ENCODE assay signal across 15 cellular contexts in the genomic region with DNA sequence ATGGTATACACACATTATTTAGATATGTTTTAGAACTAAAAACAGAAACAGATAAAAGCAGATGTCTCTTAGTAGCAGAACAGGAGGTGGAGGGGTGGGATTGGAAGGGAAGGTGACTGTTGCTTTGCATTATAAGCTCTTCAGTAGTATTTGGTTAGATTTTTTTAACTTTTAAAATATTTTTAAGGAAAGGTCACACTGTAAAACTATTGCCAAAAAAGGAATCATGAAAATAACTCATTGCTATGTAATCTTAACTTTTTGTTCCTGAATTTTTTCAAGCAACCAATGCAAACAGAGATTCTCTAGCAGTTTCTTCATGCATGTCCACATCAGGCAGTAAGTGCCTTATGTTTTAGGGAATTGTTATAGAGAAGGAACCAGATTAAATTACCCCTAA.
A peak's percentile ranks its signal among the peaks of the same experiment; 100 is the strongest.
DNase-seq lines count a peak whose midpoint lies in the region; ATAC-seq, FAIRE-seq and TF ChIP-seq lines count a peak whose summit lies in the region.
"Had no signal": no experiment of that assay in that cellular context is flagged by ENCODE, and none has a peak within 500 bp of the region (broad histone marks: within the 10 kb centered on the region; RNA-seq: fewer than 3 reads in every experiment).

No MANE protein-coding gene starts in this region.

- H3K4me1 ChIP-seq in adipocyte (ENCODE audit: control insufficient read depth, insufficient read depth, low read length) (peaks cover 57% of the 10 kb centered on the region), mesenchymal stem cell (ENCODE audit: control insufficient read depth, insufficient read depth, low read depth, low read length) (peaks cover 15% of the 10 kb centered on the region)
- no peaks in the 10 kb centered on the region for H3K4me1 ChIP-seq in CD8-positive, alpha-beta T cell (ENCODE audit: insufficient read depth, low read length)

- POLR2A ChIA-PET in CD8-positive, alpha-beta T cell (lab: Charles Lee) = no interaction called here
- POLR2A ChIA-PET in activated CD8-positive, alpha-beta T cell treated with anti-CD3 and anti-CD28 coated beads for 36 hours (lab: Charles Lee) = no interaction called here

- no peak overlapping the region for H4K91ac ChIP-seq in mesenchymal stem cell (ENCODE audit: low read length)

- no peak overlapping the region for H2BK120ac ChIP-seq in mesenchymal stem cell (ENCODE audit: low read depth, low read length)

- no peak overlapping the region for H3K4me2 ChIP-seq in mesenchymal stem cell (ENCODE audit: low read length, poor library complexity, severe bottlenecking)
- H3K4me2 ChIP-seq: BLaER1 had no signal

- H3K23ac ChIP-seq in mesenchymal stem cell (ENCODE audit: low read length in 2 of 2) = no peak overlapping the region

- H3K18ac ChIP-seq in mesenchymal stem cell (ENCODE audit: low read depth in 1 of 2, low read length in 2 of 2) = no peak overlapping the region

- H3K4ac ChIP-seq in mesenchymal stem cell (ENCODE audit: low read depth in 1 of 2, low read length in 2 of 2) = no peak overlapping the region

- H3K9me3 Mint-ChIP-seq in CD8-positive, alpha-beta T cell = no peaks in the 10 kb centered on the region
- H3K9me3 Mint-ChIP-seq in activated CD8-positive, alpha-beta T cell treated with anti-CD3 and anti-CD28 coated beads for 36 hours = no peaks in the 10 kb centered on the region
- H3K9me3 Mint-ChIP-seq: H9, HFFc6 had no signal

- TF ChIP-seq CTCF in AG10803 (conservative IDR thresholded peaks at IDR 0.05; ENCODE audit: low read length) = no peak
- no peak for TF ChIP-seq CTCF in CD8-positive, alpha-beta T cell (IDR thresholded peaks at IDR 0.05)
- no peak for TF ChIP-seq CTCF in activated CD8-positive, alpha-beta T cell treated with anti-CD3 and anti-CD28 coated beads for 36 hours (IDR thresholded peaks at IDR 0.05)

- no peak overlapping the region for H2AK5ac ChIP-seq in mesenchymal stem cell (ENCODE audit: low read length, severe bottlenecking)

- H2BK5ac ChIP-seq in mesenchymal stem cell (ENCODE audit: low read depth, low read length, poor library complexity, severe bottlenecking) = no peak overlapping the region

- H3K27me3 ChIP-seq in adipocyte (replicated peaks; ENCODE audit: control insufficient read depth, insufficient read depth, low read length) = no peaks in the 10 kb centered on the region
- H3K27me3 ChIP-seq in mesenchymal stem cell (ENCODE audit: control insufficient read depth in 1 of 2, insufficient read depth in 1 of 2, low read length in 2 of 2) = no peaks in the 10 kb centered on the region
- H3K27me3 ChIP-seq in CD8-positive, alpha-beta T cell (ENCODE audit: insufficient read depth, low read length) = no peaks in the 10 kb centered on the region
- H3K27me3 ChIP-seq: BLaER1 had no signal

- DNase-seq in AG10803 (ENCODE audit: low read depth) = peak; percentile 60
- peak; percentile 25 for DNase-seq in adipocyte (ENCODE audit: low read depth)
- no peak for DNase-seq in mesenchymal stem cell
- DNase-seq in globus pallidus (ENCODE audit: low spot score) = no peak
- no peak for DNase-seq in CD8-positive, alpha-beta T cell
- DNase-seq in activated CD8-positive, alpha-beta T cell treated with anti-CD3 and anti-CD28 coated beads for 36 hours = no peak
- no peak for DNase-seq in islet precursor cell
- DNase-seq: AML-193, DMS53, GF-D8, H9, HFFc6 had no signal

- no peaks in the 10 kb centered on the region for H3K79me1 ChIP-seq in mesenchymal stem cell (replicated peaks; ENCODE audit: low read length, poor library complexity, severe bottlenecking)

- CTCF ChIA-PET in CD8-positive, alpha-beta T cell (lab: Charles Lee) = no interaction called here
- CTCF ChIA-PET in activated CD8-positive, alpha-beta T cell treated with anti-CD3 and anti-CD28 coated beads for 36 hours (lab: Charles Lee) = interaction anchor here (0.8 to 1.1 kb wide), 4 partner anchors 17 to 183 kb away, joined by 3 read pairs; no protein-coding TSS in a partner anchor

- no peak overlapping the region for H2BK15ac ChIP-seq in mesenchymal stem cell (ENCODE audit: low read depth, poor library complexity, severe bottlenecking)

- no peak overlapping the region for H2AFZ ChIP-seq in mesenchymal stem cell (ENCODE audit: low read depth, low read length)

- no peaks in the 10 kb centered on the region for H3K36me3 Mint-ChIP-seq in CD8-positive, alpha-beta T cell
- H3K36me3 Mint-ChIP-seq in activated CD8-positive, alpha-beta T cell treated with anti-CD3 and anti-CD28 coated beads for 36 hours (ENCODE audit: low read depth) = no peaks in the 10 kb centered on the region

- no peak for ATAC-seq in CD8-positive, alpha-beta T cell
- ATAC-seq in activated CD8-positive, alpha-beta T cell treated with anti-CD3 and anti-CD28 coated beads for 36 hours = no peak

- no peak overlapping the region for H3K27ac Mint-ChIP-seq in CD8-positive, alpha-beta T cell
- H3K27ac Mint-ChIP-seq in activated CD8-positive, alpha-beta T cell treated with anti-CD3 and anti-CD28 coated beads for 36 hours = no peak overlapping the region
- H3K27ac Mint-ChIP-seq: H9, HFFc6 had no signal

- intact Hi-C loops in CD8-positive, alpha-beta T cell (cut with DNase I, micrococcal nuclease) = no loop called here
- intact Hi-C loops in activated CD8-positive, alpha-beta T cell treated with anti-CD3 and anti-CD28 coated beads for 36 hours (cut with micrococcal nuclease) = no loop called here

- H3K9ac ChIP-seq in adipocyte (ENCODE audit: low read length) = peak overlapping the region; percentile 27
- peak overlapping the region; percentile 16 for H3K9ac ChIP-seq in mesenchymal stem cell (ENCODE audit: low read length)
- H3K9ac ChIP-seq: BLaER1 had no signal

- H3K4me1 Mint-ChIP-seq in CD8-positive, alpha-beta T cell (ENCODE audit: low read depth) = peaks cover 4% of the 10 kb centered on the region
- no peaks in the 10 kb centered on the region for H3K4me1 Mint-ChIP-seq in activated CD8-positive, alpha-beta T cell treated with anti-CD3 and anti-CD28 coated beads for 36 hours (ENCODE audit: low read depth)

- H3K4me3 ChIP-seq in AG10803 (ENCODE audit: low read length) (no peak overlapping the region), adipocyte (ENCODE audit: low read length) (no peak overlapping the region), mesenchymal stem cell (ENCODE audit: insufficient read depth in 1 of 2, low read depth in 1 of 2, low read length in 2 of 2) (no peak overlapping the region)
- H3K4me3 ChIP-seq in CD8-positive, alpha-beta T cell (ENCODE audit: low read depth, low read length) = no peak overlapping the region
- H3K4me3 ChIP-seq: BLaER1 had no signal

- H3K27me3 Mint-ChIP-seq in CD8-positive, alpha-beta T cell (ENCODE audit: low read depth) = peaks cover 22% of the 10 kb centered on the region
- peaks cover 17% of the 10 kb centered on the region for H3K27me3 Mint-ChIP-seq in activated CD8-positive, alpha-beta T cell treated with anti-CD3 and anti-CD28 coated beads for 36 hours

- H3K14ac ChIP-seq in mesenchymal stem cell (ENCODE audit: low read length in 2 of 2) = no peak overlapping the region

- H4K8ac ChIP-seq in mesenchymal stem cell (ENCODE audit: low read length) = no peak overlapping the region

- no peaks in the 10 kb centered on the region for H3K9me3 ChIP-seq in adipocyte (ENCODE audit: control insufficient read depth, low read length)
- no peaks in the 10 kb centered on the region for H3K9me3 ChIP-seq in mesenchymal stem cell (ENCODE audit: control insufficient read depth, low read length)
- H3K9me3 ChIP-seq in CD8-positive, alpha-beta T cell (ENCODE audit: low read length) = no peaks in the 10 kb centered on the region
- H3K9me3 ChIP-seq: BLaER1 had no signal

- no peak overlapping the region for H2BK12ac ChIP-seq in mesenchymal stem cell (ENCODE audit: low read length in 2 of 2)

- no peak overlapping the region for H3K4me3 Mint-ChIP-seq in CD8-positive, alpha-beta T cell
- H3K4me3 Mint-ChIP-seq in activated CD8-positive, alpha-beta T cell treated with anti-CD3 and anti-CD28 coated beads for 36 hours = no peak overlapping the region
- H3K4me3 Mint-ChIP-seq: H9, HFFc6 had no signal

- H3K27ac ChIP-seq in mesenchymal stem cell (ENCODE audit: low read length, poor library complexity, severe bottlenecking) = no peak overlapping the region
- no peak overlapping the region for H3K27ac ChIP-seq in CD8-positive, alpha-beta T cell (ENCODE audit: low read depth, low read length)
- H3K27ac ChIP-seq: 22Rv1, BLaER1 had no signal

- peak; percentile 58 for FAIRE-seq in endometrium (lab: Jason Lieb, UNC)

- H3K36me3 ChIP-seq in adipocyte (ENCODE audit: control insufficient read depth, insufficient read depth, low read length, severe bottlenecking) (no peaks in the 10 kb centered on the region), mesenchymal stem cell (ENCODE audit: control insufficient read depth in 1 of 2, insufficient read depth in 2 of 2, low read depth in 1 of 2, low read length in 2 of 2) (no peaks in the 10 kb centered on the region)
- no peaks in the 10 kb centered on the region for H3K36me3 ChIP-seq in CD8-positive, alpha-beta T cell (ENCODE audit: insufficient read depth, low read length)
- H3K36me3 ChIP-seq: BLaER1 had no signal

Comparison
In these comparisons a context has a peak if more than half of its experiments do, and no peak if none do; other contexts are left out.
1. DNase-seq: peak in AG10803 (single experiment) and adipocyte (single experiment); none in mesenchymal stem cell (single experiment), globus pallidus (single experiment), CD8-positive, alpha-beta T cell (0 of 7), activated CD8-positive, alpha-beta T cell treated with anti-CD3 and anti-CD28 coated beads for 36 hours (single experiment) and islet precursor cell (single experiment).